21 cellular contexts compared by ENCODE assay signal in genomic region chrX:12871181-12871580, GRCh38. TPM values are rescaled to one million over a fixed set of nuclear protein-coding genes. Genes with fewer than 3 reads are reported as not detected.
"Had no signal": no experiment of that assay in that cellular context is flagged by ENCODE, and none has a peak within 500 bp of the region (broad histone marks: within the 10 kb centered on the region; RNA-seq: fewer than 3 reads in every experiment).

No MANE protein-coding gene starts in this region.

- H3K27ac Mint-ChIP-seq: activated naive CD8-positive, alpha-beta T cell; natural killer cell treated with Interleukin-12 subunit alpha and Interleukin-12 subunit beta and Interleukin-15 and Interleukin-18, amount 100 ng/mL, for 72 hours; stimulated activated effector memory CD8-positive, alpha-beta T cell treated with anti-CD3 and anti-CD28 coated beads, Interleukin-12 subunit alpha, Interleukin-12 subunit beta, amount 100 ng/mL, for 72 hours had no signal

- H3K4me1 Mint-ChIP-seq: stimulated activated effector memory CD8-positive, alpha-beta T cell treated with anti-CD3 and anti-CD28 coated beads, Interleukin-12 subunit alpha, Interleukin-12 subunit beta, amount 100 ng/mL, for 72 hours had no signal

- H3K36me3 ChIP-seq: cardiac muscle cell, neutrophil, sigmoid colon, thoracic aorta had no signal

- H3K4me1 ChIP-seq: foreskin keratinocyte had no signal

- H3K4me3 ChIP-seq: cardiac muscle cell, sigmoid colon, thoracic aorta had no signal

- H3K27me3 ChIP-seq: cardiac muscle cell, foreskin keratinocyte, neutrophil, sigmoid colon had no signal

- H3K9me3 Mint-ChIP-seq: natural killer cell treated with Interleukin-12 subunit alpha and Interleukin-12 subunit beta and Interleukin-15 and Interleukin-18, amount 100 ng/mL, for 72 hours; stimulated activated effector memory CD8-positive, alpha-beta T cell treated with anti-CD3 and anti-CD28 coated beads, Interleukin-12 subunit alpha, Interleukin-12 subunit beta, amount 100 ng/mL, for 72 hours had no signal

- H3K27me3 Mint-ChIP-seq: activated naive CD8-positive, alpha-beta T cell had no signal

- H3K4me3 Mint-ChIP-seq: activated naive CD8-positive, alpha-beta T cell; natural killer cell treated with Interleukin-12 subunit alpha and Interleukin-12 subunit beta and Interleukin-15 and Interleukin-18, amount 100 ng/mL, for 72 hours; stimulated activated effector memory CD8-positive, alpha-beta T cell treated with anti-CD3 and anti-CD28 coated beads, Interleukin-12 subunit alpha, Interleukin-12 subunit beta, amount 100 ng/mL, for 72 hours had no signal

- DNase-seq: activated CD4-positive, alpha-beta T cell treated with anti-CD3 and anti-CD28 coated beads, Interleukin-2, amount 50 U/mL, for 1 hour; activated CD4-positive, CD25-positive, alpha-beta regulatory T cell treated with anti-CD3 and anti-CD28 coated beads, Interleukin-2, amount 50 U/mL, for 72 hours; dermis blood vessel endothelial cell; effector memory CD4-positive, alpha-beta T cell; foreskin keratinocyte; hippocampal formation; left cardiac atrium; mesendoderm; posterior cingulate gyrus; sigmoid colon; stimulated activated CD4-positive, alpha-beta T cell treated with anti-CD3 and anti-CD28 coated beads, Interleukin-4, amount 100 ng/mL, for 24 hours had no signal

- H3K36me3 Mint-ChIP-seq: activated naive CD8-positive, alpha-beta T cell; natural killer cell treated with Interleukin-12 subunit alpha and Interleukin-12 subunit beta and Interleukin-15 and Interleukin-18, amount 100 ng/mL, for 72 hours; stimulated activated effector memory CD8-positive, alpha-beta T cell treated with anti-CD3 and anti-CD28 coated beads, Interleukin-12 subunit alpha, Interleukin-12 subunit beta, amount 100 ng/mL, for 72 hours had no signal

- H3K9me3 ChIP-seq: neutrophil, sigmoid colon, thoracic aorta had no signal

- H3K27ac ChIP-seq: cardiac muscle cell, foreskin keratinocyte, neutrophil, sigmoid colon, thoracic aorta had no signal

RNA-seq across cellular contexts. Expression of gene TLR7, which starts 4.3 kb away (rescaled TPM):
- total RNA-seq: activated CD8-positive, alpha-beta memory T cell treated with anti-CD3 and anti-CD28 coated beads for 36 hours; cardiac muscle cell; chondrocyte; dermis blood vessel endothelial cell; fibroblast of lung; foreskin keratinocyte; renal cortical epithelial cell had no signal
- polyA plus RNA-seq: cardiac muscle cell, fibroblast of lung, foreskin keratinocyte had no signal

RNA-seq across cellular contexts. Expression of gene TLR8, which starts 35.2 kb away (rescaled TPM):
- total RNA-seq: activated CD8-positive, alpha-beta memory T cell treated with anti-CD3 and anti-CD28 coated beads for 36 hours; cardiac muscle cell; chondrocyte; dermis blood vessel endothelial cell; fibroblast of lung; foreskin keratinocyte; natural killer cell treated with Interleukin-12 subunit alpha and Interleukin-12 subunit beta and Interleukin-15 and Interleukin-18, amount 100 ng/mL, for 72 hours; renal cortical epithelial cell had no signal
- polyA plus RNA-seq: cardiac muscle cell, fibroblast of lung, foreskin keratinocyte had no signal
